ENCODE assay signal across 10 cellular contexts in genomic region chr1:41650176-41650519, GRCh38.
DNase-seq lines count a peak whose midpoint lies in the region; ATAC-seq, FAIRE-seq and TF ChIP-seq lines count a peak whose summit lies in the region.
"Had no signal": no experiment of that assay in that cellular context is flagged by ENCODE, and none has a peak within 500 bp of the region (broad histone marks: within the 10 kb centered on the region; RNA-seq: fewer than 3 reads in every experiment).

No MANE protein-coding gene starts in this region.

- no peak overlapping the region for H3K4me2 ChIP-seq in HepG2 (ENCODE audit: low read depth, low read length)

- no peak overlapping the region for H2AFZ ChIP-seq in HepG2 (ENCODE audit: low read length)

- DNase-seq in right lobe of liver: peak in 2 of 3 donors; percentile 41
- DNase-seq in HepG2 (ENCODE audit: low spot score): no peak
- DNase-seq in activated T-cell treated with anti-CD3 and anti-CD28 coated beads, Interleukin-2, amount 50 U/mL, for 4 hours: peak; percentile 36
- DNase-seq in right cardiac atrium: peak; percentile 42 to 76 (median 64)
- DNase-seq in RWPE1 (ENCODE audit: low spot score): no peak
- DNase-seq in GM20000 (ENCODE audit: low spot score): no peak
- DNase-seq: NCI-H2081 treated with DMSO at 0.1 percent for 48 hours had no signal

- no peak overlapping the region for H3K4me3 ChIP-seq in right lobe of liver
- H3K4me3 ChIP-seq in HepG2 (replicated peaks in 1 of 3; ENCODE audit: insufficient read depth in 1 of 3, low read depth in 2 of 3, low read length in 3 of 3): no peak overlapping the region
- no peak overlapping the region for H3K4me3 ChIP-seq in right cardiac atrium (ENCODE audit: low read length)

- peaks cover 53% of the 10 kb centered on the region for H3K4me1 Mint-ChIP-seq in activated T-cell treated with anti-CD3 and anti-CD28 coated beads, Interleukin-2, amount 50 U/mL, for 4 hours (ENCODE audit: low read depth)

- no peaks in the 10 kb centered on the region for H4K20me1 ChIP-seq in HepG2 (ENCODE audit: insufficient read depth, low read length)

- H3K79me2 ChIP-seq in HepG2 (ENCODE audit: insufficient read depth, low read length): no peaks in the 10 kb centered on the region

- TF ChIP-seq CTCF in right lobe of liver (IDR thresholded peaks at IDR 0.05) (no peak), HepG2 (CRISPR knock-in tag; IDR thresholded peaks at IDR 0.05) (no peak), RWPE1 (conservative IDR thresholded peaks at IDR 0.05; ENCODE audit: low read depth) (no peak), GM20000 (IDR thresholded peaks at IDR 0.05; ENCODE audit: extremely low read depth, missing control alignments) (no peak)

- CTCF ChIA-PET in HepG2 (lab: Yijun Ruan, JAX; ENCODE audit: low intra/inter-chr PET ratio, low total read pairs): no interaction called here
- CTCF ChIA-PET in RWPE1 (lab: Yijun Ruan, JAX): no interaction called here

- intact Hi-C loops in right lobe of liver (cut with DNase I): no loop called here
- intact Hi-C loops in HepG2 (cut with micrococcal nuclease; ENCODE audit: unreplicated experiment): no loop called here
- intact Hi-C loops in right cardiac atrium (cut with DNase I): no loop called here

- no peaks in the 10 kb centered on the region for H3K9me3 Mint-ChIP-seq in activated T-cell treated with anti-CD3 and anti-CD28 coated beads, Interleukin-2, amount 50 U/mL, for 4 hours

- peak overlapping the region; percentile 36 for H3K4me3 Mint-ChIP-seq in activated T-cell treated with anti-CD3 and anti-CD28 coated beads, Interleukin-2, amount 50 U/mL, for 4 hours

- no peak overlapping the region for H3K27ac ChIP-seq in right lobe of liver
- no peak overlapping the region for H3K27ac ChIP-seq in HepG2 (ENCODE audit: extremely low read length, insufficient read depth, low read length)
- H3K27ac ChIP-seq in right cardiac atrium (ENCODE audit: low read length): no peak overlapping the region
- H3K27ac ChIP-seq in RWPE1: no peak overlapping the region

- POLR2A ChIA-PET in HepG2 (lab: Yijun Ruan, JAX): no interaction called here
- POLR2A ChIA-PET in RWPE1 (lab: Yijun Ruan, JAX; ENCODE audit: low non-redundant PET): no interaction called here

- FAIRE-seq in HepG2 (lab: Jason Lieb, UNC): no peak
- FAIRE-seq: TTC549 had no signal

- TF ChIP-seq RAD21 in HepG2 (CRISPR knock-in tag; IDR thresholded peaks at IDR 0.05): no peak

- H3K9ac ChIP-seq in HepG2 (ENCODE audit: insufficient read depth, low read depth, low read length): no peak overlapping the region

- H3K9me3 ChIP-seq in right lobe of liver (no peaks in the 10 kb centered on the region), HepG2 (ENCODE audit: low read length) (no peaks in the 10 kb centered on the region), right cardiac atrium (ENCODE audit: control insufficient read depth, low read length) (no peaks in the 10 kb centered on the region)

- H3K27me3 Mint-ChIP-seq in activated T-cell treated with anti-CD3 and anti-CD28 coated beads, Interleukin-2, amount 50 U/mL, for 4 hours (ENCODE audit: low read depth): no peaks in the 10 kb centered on the region

- no peak for TF ChIP-seq POLR2A in right lobe of liver (IDR thresholded peaks at IDR 0.05)
- TF ChIP-seq POLR2A in HepG2 (IDR thresholded peaks at IDR 0.05; ENCODE audit: insufficient read depth in 1 of 2, low read depth in 2 of 2, low read length in 2 of 2): no peak

- WGBS in right lobe of liver (ENCODE audit: insufficient coverage, low coverage, low lambda C conversion rate, missing lambda C conversion rate): 40% methylated on average over 7 of the region's 7 CpGs
- 3% methylated on average over 7 of the region's 7 CpGs for WGBS in HepG2 (ENCODE audit: low lambda C conversion rate)
- WGBS in right cardiac atrium: 26% methylated on average over 7 of the region's 7 CpGs

- H3K4me1 ChIP-seq in right lobe of liver: no peaks in the 10 kb centered on the region
- H3K4me1 ChIP-seq in HepG2 (ENCODE audit: insufficient read depth, low read length): no peaks in the 10 kb centered on the region
- peaks cover 5% of the 10 kb centered on the region for H3K4me1 ChIP-seq in right cardiac atrium (ENCODE audit: control insufficient read depth, insufficient read depth, low read length)

- no TSS peak for BruUV-seq in HepG2 (replicated peaks; lab: Mats Ljungman, UMichigan)

- in situ Hi-C loops in HepG2 (cut with HindIII; ENCODE audit: extremely low pct_ligation_motif_present, low pct_unique_long_range_greater_than_20kb): no loop called here

- peaks cover 48% of the 10 kb centered on the region for H3K36me3 Mint-ChIP-seq in activated T-cell treated with anti-CD3 and anti-CD28 coated beads, Interleukin-2, amount 50 U/mL, for 4 hours (ENCODE audit: insufficient read depth)

- H3K36me3 ChIP-seq in right lobe of liver (no peaks in the 10 kb centered on the region), HepG2 (replicated peaks in 1 of 2; ENCODE audit: control insufficient read depth in 1 of 2, insufficient read depth in 2 of 2, low read length in 2 of 2) (no peaks in the 10 kb centered on the region)

- ATAC-seq in right lobe of liver (peak; percentile 37 to 67 (median 52)), HepG2 (no peak), right cardiac atrium (peak; percentile 57 to 80), GM18520 (IDR thresholded peaks at IDR 0.05; ENCODE audit: unreplicated experiment) (no peak), GM21526 (IDR thresholded peaks at IDR 0.05; ENCODE audit: low FRiP score, unreplicated experiment) (no peak)
- ATAC-seq in activated T-cell treated with anti-CD3 and anti-CD28 coated beads, Interleukin-2, amount 50 U/mL, for 4 hours: peak; percentile 54 to 63

- H3K27me3 ChIP-seq in right lobe of liver (no peaks in the 10 kb centered on the region), HepG2 (ENCODE audit: control insufficient read depth in 1 of 2, insufficient read depth in 2 of 2, low read length in 2 of 2) (peaks cover 0 to 1% of the 10 kb centered on the region in 2 experiments; a peak in 2 of 5 replicates), right cardiac atrium (ENCODE audit: control insufficient read depth, insufficient read depth) (no peaks in the 10 kb centered on the region)

- TF ChIP-seq EP300 in HepG2 (IDR thresholded peaks at IDR 0.05; ENCODE audit: low read depth in 2 of 2, low read length in 2 of 2) (no peak), HepG2 (CRISPR knock-in tag; IDR thresholded peaks at IDR 0.05; ENCODE audit: borderline replicate concordance) (no peak)

TF ChIP-seq in HepG2, 621 proteins besides CTCF, POLR2A, EP300 and RAD21 (continues in another document):
- TF ChIP-seq ASH2L (IDR thresholded peaks at IDR 0.05; ENCODE audit: insufficient read length, low read depth, low read length) (no peak), MTA3 (CRISPR knock-in tag; IDR thresholded peaks at IDR 0.05) (no peak), ZBTB33 (CRISPR knock-in tag; IDR thresholded peaks at IDR 0.05) (no peak), SNAPC5 (CRISPR knock-in tag; IDR thresholded peaks at IDR 0.05; ENCODE audit: borderline replicate concordance) (no peak), ZSCAN5A (CRISPR knock-in tag; IDR thresholded peaks at IDR 0.05; ENCODE audit: borderline replicate concordance) (no peak), NR2F1 (CRISPR knock-in tag; IDR thresholded peaks at IDR 0.05) (no peak), ZNF569 (CRISPR knock-in tag; IDR thresholded peaks at IDR 0.05; ENCODE audit: borderline replicate concordance) (no peak), MLLT10 (CRISPR knock-in tag; IDR thresholded peaks at IDR 0.05) (no peak), ZNF224 (CRISPR knock-in tag; IDR thresholded peaks at IDR 0.05) (no peak), PAF1 (CRISPR knock-in tag; IDR thresholded peaks at IDR 0.05) (no peak), ZNF253 (CRISPR knock-in tag; IDR thresholded peaks at IDR 0.05; ENCODE audit: borderline replicate concordance) (no peak)

Comparison
In these comparisons a context has a peak if more than half of its experiments do, and no peak if none do; other contexts are left out.
1. ATAC-seq: peak in right lobe of liver (4 of 4), activated T-cell treated with anti-CD3 and anti-CD28 coated beads, Interleukin-2, amount 50 U/mL, for 4 hours (2 of 2) and right cardiac atrium (2 of 2); none in HepG2 (single experiment), GM18520 (single experiment) and GM21526 (single experiment).
2. DNase-seq: peak in right lobe of liver (2 of 3), activated T-cell treated with anti-CD3 and anti-CD28 coated beads, Interleukin-2, amount 50 U/mL, for 4 hours (single experiment) and right cardiac atrium (3 of 3); none in HepG2 (single experiment), RWPE1 (single experiment) and GM20000 (single experiment).